Comparison of ENCODE assay signal across 13 cellular contexts in the genomic region with DNA sequence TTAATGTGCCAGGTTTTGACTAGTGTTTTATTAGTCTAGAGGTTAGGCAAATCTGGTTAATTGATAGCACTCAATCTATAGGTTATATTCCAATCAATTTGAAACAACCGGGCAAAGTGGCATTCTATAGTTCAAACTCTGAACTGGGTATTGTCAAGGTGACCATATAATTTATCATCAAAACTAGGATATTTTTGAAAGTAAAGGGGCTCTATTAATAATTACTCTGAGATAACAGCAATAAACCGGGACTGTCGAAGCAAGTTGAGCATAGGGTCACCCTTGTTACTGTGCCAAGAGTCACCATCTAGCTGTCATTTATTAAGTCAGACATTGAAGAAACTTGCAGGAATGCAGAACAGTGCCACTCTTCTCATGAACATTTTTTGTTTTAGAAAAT.
DNase-seq lines count a peak whose midpoint lies in the region; ATAC-seq and TF ChIP-seq lines count a peak whose summit lies in the region.
"Had no signal": no experiment of that assay in that cellular context is flagged by ENCODE, and none has a peak within 500 bp of the region (broad histone marks: within the 10 kb centered on the region; RNA-seq: fewer than 3 reads in every experiment).

No MANE protein-coding gene starts in this region.

- H4K20me1 ChIP-seq in mammary epithelial cell (ENCODE audit: insufficient read depth, low read length): no peaks in the 10 kb centered on the region

- H3K4me3 Mint-ChIP-seq in activated CD4-positive, alpha-beta memory T cell treated with anti-CD3 and anti-CD28 coated beads for 36 hours: no peak overlapping the region
- H3K4me3 Mint-ChIP-seq: stimulated activated naive CD8-positive, alpha-beta T cell treated with anti-CD3 and anti-CD28 coated beads, Interleukin-15, Interleukin-2, amounts not matched to agents 100 ng/mL and 50 ng/mL, for 24 hours had no signal

- TF ChIP-seq CTCF in mammary epithelial cell (conservative IDR thresholded peaks at IDR 0.05 in 1 of 2, IDR thresholded peaks at IDR 0.05 in 1 of 2; ENCODE audit: extremely low read depth in 1 of 2, insufficient read depth in 1 of 2, low read depth in 1 of 2, low read length in 2 of 2) (no peak), lower lobe of right lung (IDR thresholded peaks at IDR 0.05) (no peak), GM13976 (IDR thresholded peaks at IDR 0.05; ENCODE audit: borderline replicate concordance, control extremely low read depth, extremely low read depth, insufficient read depth, missing control alignments) (no peak)

- BruUV-seq in mammary epithelial cell (replicated peaks; lab: Mats Ljungman, UMichigan): TSS peak; percentile 70

- H3K4me3 ChIP-seq in HUES64 (ENCODE audit: low read length) (no peak overlapping the region), mammary epithelial cell (replicated peaks in 1 of 3; ENCODE audit: insufficient read depth in 1 of 3, low read depth in 2 of 3, low read length in 3 of 3) (no peak overlapping the region), lower lobe of right lung (no peak overlapping the region), stomach smooth muscle (ENCODE audit: low read length in 2 of 2) (no peak overlapping the region)
- H3K4me3 ChIP-seq: mucosa of descending colon had no signal

- no peaks in the 10 kb centered on the region for H3K79me2 ChIP-seq in mammary epithelial cell (ENCODE audit: insufficient read depth, low read length)

- POLR2A ChIA-PET in activated CD4-positive, alpha-beta memory T cell treated with anti-CD3 and anti-CD28 coated beads for 36 hours (lab: Charles Lee): no interaction called here

- H3K9me3 ChIP-seq in HUES64 (ENCODE audit: insufficient read depth, low read depth, low read length): no peaks in the 10 kb centered on the region
- H3K9me3 ChIP-seq in mammary epithelial cell (replicated peaks; ENCODE audit: insufficient read depth, low read length): no peaks in the 10 kb centered on the region
- no peaks in the 10 kb centered on the region for H3K9me3 ChIP-seq in lower lobe of right lung
- no peaks in the 10 kb centered on the region for H3K9me3 ChIP-seq in stomach smooth muscle (ENCODE audit: control insufficient read depth in 2 of 2, low read length in 2 of 2)
- H3K9me3 ChIP-seq: mucosa of descending colon had no signal

- H2AFZ ChIP-seq in mammary epithelial cell (ENCODE audit: low read depth, low read length): no peak overlapping the region

- no peaks in the 10 kb centered on the region for H3K9me3 Mint-ChIP-seq in activated CD4-positive, alpha-beta memory T cell treated with anti-CD3 and anti-CD28 coated beads for 36 hours
- H3K9me3 Mint-ChIP-seq: stimulated activated naive CD8-positive, alpha-beta T cell treated with anti-CD3 and anti-CD28 coated beads, Interleukin-15, Interleukin-2, amounts not matched to agents 100 ng/mL and 50 ng/mL, for 24 hours had no signal

- in situ Hi-C loops in mammary epithelial cell (cut with MboI; ENCODE audit: low sequenced_read_pairs in 2 of 2) (no loop called here), GM13976 (cut with MboI; ENCODE audit: low sequenced_read_pairs, unreplicated experiment) (no loop called here)

- no peaks in the 10 kb centered on the region for H3K27me3 Mint-ChIP-seq in activated CD4-positive, alpha-beta memory T cell treated with anti-CD3 and anti-CD28 coated beads for 36 hours
- H3K27me3 Mint-ChIP-seq: stimulated activated naive CD8-positive, alpha-beta T cell treated with anti-CD3 and anti-CD28 coated beads, Interleukin-15, Interleukin-2, amounts not matched to agents 100 ng/mL and 50 ng/mL, for 24 hours had no signal

- H3K9ac ChIP-seq in HUES64 (ENCODE audit: low read depth, low read length) (peak overlapping the region; percentile 60; the same call in 1 of the 2 replicates), mammary epithelial cell (ENCODE audit: insufficient read depth, low read length) (peak overlapping the region; percentile 90), stomach smooth muscle (ENCODE audit: low read length in 2 of 2) (peak overlapping the region in 1 of 2 donors; percentile 48)

- no peak overlapping the region for H3K27ac Mint-ChIP-seq in activated CD4-positive, alpha-beta memory T cell treated with anti-CD3 and anti-CD28 coated beads for 36 hours
- H3K27ac Mint-ChIP-seq: stimulated activated naive CD8-positive, alpha-beta T cell treated with anti-CD3 and anti-CD28 coated beads, Interleukin-15, Interleukin-2, amounts not matched to agents 100 ng/mL and 50 ng/mL, for 24 hours had no signal

- peaks cover 8% of the 10 kb centered on the region for H3K4me1 Mint-ChIP-seq in activated CD4-positive, alpha-beta memory T cell treated with anti-CD3 and anti-CD28 coated beads for 36 hours (ENCODE audit: low read depth)

- H3K4me1 ChIP-seq in HUES64 (ENCODE audit: insufficient read depth, low read length) (peaks cover 64% of the 10 kb centered on the region), mammary epithelial cell (ENCODE audit: insufficient read depth, low read length) (peaks cover 81% of the 10 kb centered on the region), lower lobe of right lung (peaks cover 54% of the 10 kb centered on the region), stomach smooth muscle (ENCODE audit: control insufficient read depth, insufficient read depth, low read length) (peaks cover 36% of the 10 kb centered on the region)

- dilution Hi-C loops in mammary epithelial cell (cut with HindIII; ENCODE audit: low sequenced_read_pairs): no loop called here

- WGBS in HUES64: 90% methylated on average over 3 of the region's 3 CpGs
- 35% methylated on average over 3 of the region's 3 CpGs for WGBS in mammary epithelial cell (ENCODE audit: low coverage, missing lambda C conversion rate)

- no peaks in the 10 kb centered on the region for H3K27me3 ChIP-seq in HUES64 (ENCODE audit: insufficient read depth, low read length)
- H3K27me3 ChIP-seq in mammary epithelial cell (ENCODE audit: insufficient read depth, low read length): no peaks in the 10 kb centered on the region
- H3K27me3 ChIP-seq in lower lobe of right lung (ENCODE audit: low read depth): no peaks in the 10 kb centered on the region
- H3K27me3 ChIP-seq in stomach smooth muscle (ENCODE audit: control insufficient read depth in 1 of 2, insufficient read depth in 2 of 2, low read length in 2 of 2): no peaks in the 10 kb centered on the region

- no peak for ATAC-seq in lower lobe of right lung

- H3K27ac ChIP-seq in HUES64 (ENCODE audit: low read depth, low read length): peak overlapping the region; percentile 57
- H3K27ac ChIP-seq in mammary epithelial cell (ENCODE audit: insufficient read depth, low read depth, low read length): peak overlapping the region; percentile 99
- peak overlapping the region; percentile 50 for H3K27ac ChIP-seq in lower lobe of right lung
- H3K27ac ChIP-seq in stomach smooth muscle (ENCODE audit: low read length): peak overlapping the region; percentile 91

- H3K4me2 ChIP-seq in mammary epithelial cell (ENCODE audit: insufficient read depth, low read depth, low read length): peak overlapping the region; percentile 74

- H3K36me3 Mint-ChIP-seq in activated CD4-positive, alpha-beta memory T cell treated with anti-CD3 and anti-CD28 coated beads for 36 hours: no peaks in the 10 kb centered on the region

- intact Hi-C loops in mammary epithelial cell (cut with micrococcal nuclease): loop anchor here (2.0 to 10.0 kb wide), 8 partner anchors 50 to 804 kb away; no protein-coding TSS in a partner anchor
- intact Hi-C loops in lower lobe of right lung (cut with DNase I): no loop called here
- intact Hi-C loops in activated CD4-positive, alpha-beta memory T cell treated with anti-CD3 and anti-CD28 coated beads for 36 hours (cut with micrococcal nuclease): no loop called here

- H3K36me3 ChIP-seq in HUES64 (ENCODE audit: insufficient read depth, low read length): no peaks in the 10 kb centered on the region
- no peaks in the 10 kb centered on the region for H3K36me3 ChIP-seq in mammary epithelial cell (ENCODE audit: insufficient read depth, low read length)
- no peaks in the 10 kb centered on the region for H3K36me3 ChIP-seq in lower lobe of right lung
- no peaks in the 10 kb centered on the region for H3K36me3 ChIP-seq in stomach smooth muscle (ENCODE audit: control insufficient read depth in 2 of 2, insufficient read depth in 2 of 2, low read length in 2 of 2)

- CTCF ChIA-PET in mammary epithelial cell (lab: Charles Lee; ENCODE audit: low non-redundant PET): interaction anchor here (0.6 kb wide), 2 partner anchors 8 to 197 kb away, joined by 3 read pairs; no protein-coding TSS in a partner anchor
- CTCF ChIA-PET in activated CD4-positive, alpha-beta memory T cell treated with anti-CD3 and anti-CD28 coated beads for 36 hours (lab: Charles Lee): interaction anchor here (1.5 kb wide), 1 partner anchor 31 kb away, joined by 3 read pairs; no protein-coding TSS in a partner anchor

- DNase-seq in mammary epithelial cell (no peak), lower lobe of right lung (no peak), GM13976 (ENCODE audit: low spot score) (no peak), DMS 273 treated with DMSO at 0.1 percent for 48 hours (lab: John Stamatoyannopoulos, UW) (no peak), mucosa of gallbladder (ENCODE audit: low spot score) (no peak)
- no peak for DNase-seq in activated CD4-positive, alpha-beta memory T cell treated with anti-CD3 and anti-CD28 coated beads for 36 hours
- DNase-seq: activated CD8-positive, alpha-beta memory T cell treated with anti-CD3 and anti-CD28 coated beads, Interleukin-2, amount 50 U/mL, for 48 hours; amygdala; T-helper 9 cell had no signal
